In the genomic region with DNA sequence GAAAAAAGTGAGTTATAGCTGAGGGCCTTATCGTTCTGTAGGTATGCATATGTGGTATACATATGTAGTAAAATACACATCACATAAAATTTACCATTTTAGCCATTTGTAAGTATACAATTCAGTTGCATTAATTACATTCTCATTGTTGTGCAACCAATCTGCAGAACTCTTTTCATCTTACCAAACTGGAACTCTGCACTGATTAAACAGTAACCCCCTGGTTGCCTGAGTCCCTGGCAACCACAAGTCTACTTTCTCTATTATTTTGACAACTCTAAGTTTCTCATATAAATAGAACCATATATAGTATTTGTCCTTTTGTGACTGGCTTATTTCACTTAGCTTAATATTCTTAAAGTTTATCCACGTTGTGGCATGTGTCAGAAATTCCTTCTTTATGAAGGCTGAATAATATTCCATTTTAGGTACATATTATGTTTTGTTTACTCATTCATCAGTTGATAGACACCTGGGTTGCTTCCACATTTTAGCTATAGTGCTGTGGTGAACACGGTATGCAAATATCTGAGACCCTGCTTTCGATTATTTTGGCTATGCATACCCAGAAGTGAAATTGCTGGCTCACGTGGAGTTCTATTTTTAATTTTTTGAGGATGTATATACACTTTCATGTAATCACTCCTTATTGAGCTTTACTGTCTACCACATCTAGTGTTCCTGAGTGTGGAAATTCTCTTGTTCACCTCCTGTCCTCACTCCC, we compare ENCODE assay signal across 2 cellular contexts.
TF ChIP-seq lines count a peak whose summit lies in the region.

No MANE protein-coding gene starts in this region.

TF ChIP-seq in GM12878, 131 proteins besides CTCF, POLR2A, EP300 and RAD21 (continued from another document and continues in another):
- TF ChIP-seq, protein P1, sequence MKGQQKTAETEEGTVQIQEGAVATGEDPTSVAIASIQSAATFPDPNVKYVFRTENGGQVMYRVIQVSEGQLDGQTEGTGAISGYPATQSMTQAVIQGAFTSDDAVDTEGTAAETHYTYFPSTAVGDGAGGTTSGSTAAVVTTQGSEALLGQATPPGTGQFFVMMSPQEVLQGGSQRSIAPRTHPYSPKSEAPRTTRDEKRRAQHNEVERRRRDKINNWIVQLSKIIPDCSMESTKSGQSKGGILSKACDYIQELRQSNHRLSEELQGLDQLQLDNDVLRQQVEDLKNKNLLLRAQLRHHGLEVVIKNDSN (IDR thresholded peaks at IDR 0.05; ENCODE audit: borderline replicate concordance, extremely low read length, insufficient read depth, low read depth, low read length), result no peak
- TF ChIP-seq, protein P2, sequence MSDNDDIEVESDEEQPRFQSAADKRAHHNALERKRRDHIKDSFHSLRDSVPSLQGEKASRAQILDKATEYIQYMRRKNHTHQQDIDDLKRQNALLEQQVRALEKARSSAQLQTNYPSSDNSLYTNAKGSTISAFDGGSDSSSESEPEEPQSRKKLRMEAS (IDR thresholded peaks at IDR 0.05; ENCODE audit: low read depth, low read length), result no peak
- TF ChIP-seq NFXL1 (IDR thresholded peaks at IDR 0.05; ENCODE audit: borderline replicate concordance) (no peak), TAF1 (IDR thresholded peaks at IDR 0.05; ENCODE audit: borderline replicate concordance, low read depth, low read length) (no peak), ZBED1 (IDR thresholded peaks at IDR 0.05; ENCODE audit: borderline replicate concordance) (no peak), TBL1XR1 (IDR thresholded peaks at IDR 0.05; ENCODE audit: low read depth, low read length) (no peak), LARP7 (IDR thresholded peaks at IDR 0.05) (no peak), SIN3A (IDR thresholded peaks at IDR 0.05; ENCODE audit: low read depth, low read length) (no peak), ATF7 (IDR thresholded peaks at IDR 0.05; ENCODE audit: low read depth) (0 out of 2 replicates have a peak, but pooled peaks have one; percentile 16)
- TF ChIP-seq, protein P3, sequence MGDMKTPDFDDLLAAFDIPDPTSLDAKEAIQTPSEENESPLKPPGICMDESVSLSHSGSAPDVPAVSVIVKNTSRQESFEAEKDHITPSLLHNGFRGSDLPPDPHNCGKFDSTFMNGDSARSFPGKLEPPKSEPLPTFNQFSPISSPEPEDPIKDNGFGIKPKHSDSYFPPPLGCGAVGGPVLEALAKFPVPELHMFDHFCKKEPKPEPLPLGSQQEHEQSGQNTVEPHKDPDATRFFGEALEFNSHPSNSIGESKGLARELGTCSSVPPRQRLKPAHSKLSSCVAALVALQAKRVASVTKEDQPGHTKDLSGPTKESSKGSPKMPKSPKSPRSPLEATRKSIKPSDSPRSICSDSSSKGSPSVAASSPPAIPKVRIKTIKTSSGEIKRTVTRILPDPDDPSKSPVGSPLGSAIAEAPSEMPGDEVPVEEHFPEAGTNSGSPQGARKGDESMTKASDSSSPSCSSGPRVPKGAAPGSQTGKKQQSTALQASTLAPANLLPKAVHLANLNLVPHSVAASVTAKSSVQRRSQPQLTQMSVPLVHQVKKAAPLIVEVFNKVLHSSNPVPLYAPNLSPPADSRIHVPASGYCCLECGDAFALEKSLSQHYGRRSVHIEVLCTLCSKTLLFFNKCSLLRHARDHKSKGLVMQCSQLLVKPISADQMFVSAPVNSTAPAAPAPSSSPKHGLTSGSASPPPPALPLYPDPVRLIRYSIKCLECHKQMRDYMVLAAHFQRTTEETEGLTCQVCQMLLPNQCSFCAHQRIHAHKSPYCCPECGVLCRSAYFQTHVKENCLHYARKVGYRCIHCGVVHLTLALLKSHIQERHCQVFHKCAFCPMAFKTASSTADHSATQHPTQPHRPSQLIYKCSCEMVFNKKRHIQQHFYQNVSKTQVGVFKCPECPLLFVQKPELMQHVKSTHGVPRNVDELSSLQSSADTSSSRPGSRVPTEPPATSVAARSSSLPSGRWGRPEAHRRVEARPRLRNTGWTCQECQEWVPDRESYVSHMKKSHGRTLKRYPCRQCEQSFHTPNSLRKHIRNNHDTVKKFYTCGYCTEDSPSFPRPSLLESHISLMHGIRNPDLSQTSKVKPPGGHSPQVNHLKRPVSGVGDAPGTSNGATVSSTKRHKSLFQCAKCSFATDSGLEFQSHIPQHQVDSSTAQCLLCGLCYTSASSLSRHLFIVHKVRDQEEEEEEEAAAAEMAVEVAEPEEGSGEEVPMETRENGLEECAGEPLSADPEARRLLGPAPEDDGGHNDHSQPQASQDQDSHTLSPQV (IDR thresholded peaks at IDR 0.05), result no peak
- TF ChIP-seq, protein P4, sequence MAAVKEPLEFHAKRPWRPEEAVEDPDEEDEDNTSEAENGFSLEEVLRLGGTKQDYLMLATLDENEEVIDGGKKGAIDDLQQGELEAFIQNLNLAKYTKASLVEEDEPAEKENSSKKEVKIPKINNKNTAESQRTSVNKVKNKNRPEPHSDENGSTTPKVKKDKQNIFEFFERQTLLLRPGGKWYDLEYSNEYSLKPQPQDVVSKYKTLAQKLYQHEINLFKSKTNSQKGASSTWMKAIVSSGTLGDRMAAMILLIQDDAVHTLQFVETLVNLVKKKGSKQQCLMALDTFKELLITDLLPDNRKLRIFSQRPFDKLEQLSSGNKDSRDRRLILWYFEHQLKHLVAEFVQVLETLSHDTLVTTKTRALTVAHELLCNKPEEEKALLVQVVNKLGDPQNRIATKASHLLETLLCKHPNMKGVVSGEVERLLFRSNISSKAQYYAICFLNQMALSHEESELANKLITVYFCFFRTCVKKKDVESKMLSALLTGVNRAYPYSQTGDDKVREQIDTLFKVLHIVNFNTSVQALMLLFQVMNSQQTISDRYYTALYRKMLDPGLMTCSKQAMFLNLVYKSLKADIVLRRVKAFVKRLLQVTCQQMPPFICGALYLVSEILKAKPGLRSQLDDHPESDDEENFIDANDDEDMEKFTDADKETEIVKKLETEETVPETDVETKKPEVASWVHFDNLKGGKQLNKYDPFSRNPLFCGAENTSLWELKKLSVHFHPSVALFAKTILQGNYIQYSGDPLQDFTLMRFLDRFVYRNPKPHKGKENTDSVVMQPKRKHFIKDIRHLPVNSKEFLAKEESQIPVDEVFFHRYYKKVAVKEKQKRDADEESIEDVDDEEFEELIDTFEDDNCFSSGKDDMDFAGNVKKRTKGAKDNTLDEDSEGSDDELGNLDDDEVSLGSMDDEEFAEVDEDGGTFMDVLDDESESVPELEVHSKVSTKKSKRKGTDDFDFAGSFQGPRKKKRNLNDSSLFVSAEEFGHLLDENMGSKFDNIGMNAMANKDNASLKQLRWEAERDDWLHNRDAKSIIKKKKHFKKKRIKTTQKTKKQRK (IDR thresholded peaks at IDR 0.05; ENCODE audit: low read depth, low read length), result no peak
- TF ChIP-seq, protein P5, sequence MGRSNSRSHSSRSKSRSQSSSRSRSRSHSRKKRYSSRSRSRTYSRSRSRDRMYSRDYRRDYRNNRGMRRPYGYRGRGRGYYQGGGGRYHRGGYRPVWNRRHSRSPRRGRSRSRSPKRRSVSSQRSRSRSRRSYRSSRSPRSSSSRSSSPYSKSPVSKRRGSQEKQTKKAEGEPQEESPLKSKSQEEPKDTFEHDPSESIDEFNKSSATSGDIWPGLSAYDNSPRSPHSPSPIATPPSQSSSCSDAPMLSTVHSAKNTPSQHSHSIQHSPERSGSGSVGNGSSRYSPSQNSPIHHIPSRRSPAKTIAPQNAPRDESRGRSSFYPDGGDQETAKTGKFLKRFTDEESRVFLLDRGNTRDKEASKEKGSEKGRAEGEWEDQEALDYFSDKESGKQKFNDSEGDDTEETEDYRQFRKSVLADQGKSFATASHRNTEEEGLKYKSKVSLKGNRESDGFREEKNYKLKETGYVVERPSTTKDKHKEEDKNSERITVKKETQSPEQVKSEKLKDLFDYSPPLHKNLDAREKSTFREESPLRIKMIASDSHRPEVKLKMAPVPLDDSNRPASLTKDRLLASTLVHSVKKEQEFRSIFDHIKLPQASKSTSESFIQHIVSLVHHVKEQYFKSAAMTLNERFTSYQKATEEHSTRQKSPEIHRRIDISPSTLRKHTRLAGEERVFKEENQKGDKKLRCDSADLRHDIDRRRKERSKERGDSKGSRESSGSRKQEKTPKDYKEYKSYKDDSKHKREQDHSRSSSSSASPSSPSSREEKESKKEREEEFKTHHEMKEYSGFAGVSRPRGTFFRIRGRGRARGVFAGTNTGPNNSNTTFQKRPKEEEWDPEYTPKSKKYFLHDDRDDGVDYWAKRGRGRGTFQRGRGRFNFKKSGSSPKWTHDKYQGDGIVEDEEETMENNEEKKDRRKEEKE (IDR thresholded peaks at IDR 0.05), result no peak

TF ChIP-seq in SK-N-SH, 30 proteins besides CTCF, POLR2A, EP300 and RAD21 (continued from another document):
- TF ChIP-seq, protein P6, sequence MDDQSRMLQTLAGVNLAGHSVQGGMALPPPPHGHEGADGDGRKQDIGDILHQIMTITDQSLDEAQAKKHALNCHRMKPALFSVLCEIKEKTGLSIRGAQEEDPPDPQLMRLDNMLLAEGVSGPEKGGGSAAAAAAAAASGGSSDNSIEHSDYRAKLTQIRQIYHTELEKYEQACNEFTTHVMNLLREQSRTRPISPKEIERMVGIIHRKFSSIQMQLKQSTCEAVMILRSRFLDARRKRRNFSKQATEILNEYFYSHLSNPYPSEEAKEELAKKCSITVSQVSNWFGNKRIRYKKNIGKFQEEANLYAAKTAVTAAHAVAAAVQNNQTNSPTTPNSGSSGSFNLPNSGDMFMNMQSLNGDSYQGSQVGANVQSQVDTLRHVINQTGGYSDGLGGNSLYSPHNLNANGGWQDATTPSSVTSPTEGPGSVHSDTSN (IDR thresholded peaks at IDR 0.05), result no peak
- TF ChIP-seq YY1 (IDR thresholded peaks at IDR 0.05; ENCODE audit: low read depth), result no peak
- TF ChIP-seq EZH2phosphoT487 (IDR thresholded peaks at IDR 0.05; ENCODE audit: borderline replicate concordance, low read depth), result no peak
- TF ChIP-seq CHD2 (IDR thresholded peaks at IDR 0.05; ENCODE audit: low read length, partially characterized antibody), result no peak
- TF ChIP-seq GABPA (IDR thresholded peaks at IDR 0.05; ENCODE audit: low read depth), result no peak
- TF ChIP-seq TAF1 (IDR thresholded peaks at IDR 0.05; ENCODE audit: borderline replicate concordance, low read depth, low read length), result no peak
- TF ChIP-seq RFX5 (IDR thresholded peaks at IDR 0.05; ENCODE audit: low read length), result no peak
- TF ChIP-seq, protein P1 (IDR thresholded peaks at IDR 0.05; ENCODE audit: borderline replicate concordance, low read depth), result no peak
- TF ChIP-seq FOXJ3 (CRISPR knock-in tag; IDR thresholded peaks at IDR 0.05), result no peak
